ENCODE assay signal across 20 cellular contexts in genomic region chr18:38243291-38243690, GRCh38.
"Had no signal": no experiment of that assay in that cellular context is flagged by ENCODE, and none has a peak within 500 bp of the region (broad histone marks: within the 10 kb centered on the region; RNA-seq: fewer than 3 reads in every experiment).

No MANE protein-coding gene starts in this region.

- H3K36me3 Mint-ChIP-seq: naive thymus-derived CD8-positive, alpha-beta T cell had no signal

- H3K4me1 ChIP-seq: psoas muscle, sigmoid colon, stomach, transverse colon had no signal

- H3K4me3 ChIP-seq: esophagus squamous epithelium, hepatocyte, mucosa of descending colon, psoas muscle, sigmoid colon, skin epidermis, stomach, thoracic aorta, transverse colon had no signal

- H3K27me3 Mint-ChIP-seq: dendritic cell treated with granulocyte-macrophage colony-stimulating factor and Interleukin-4, amounts not matched to agents 40 ng/mL and 50 ng/mL, for 4 days; effector memory CD8-positive, alpha-beta T cell; naive thymus-derived CD8-positive, alpha-beta T cell had no signal

- H3K27me3 ChIP-seq: esophagus squamous epithelium, hepatocyte, neutrophil, sigmoid colon, stomach, transverse colon had no signal

- H3K4me1 Mint-ChIP-seq: naive thymus-derived CD8-positive, alpha-beta T cell had no signal

- H3K79me2 ChIP-seq: hepatocyte had no signal

- H3K9me3 ChIP-seq: esophagus squamous epithelium, neutrophil, psoas muscle, stomach, thoracic aorta, transverse colon had no signal

- DNase-seq: effector memory CD8-positive, alpha-beta T cell; esophagus squamous epithelium; foreskin fibroblast; head of caudate nucleus; kidney glomerular epithelial cell; mucosa of descending colon; naive thymus-derived CD8-positive, alpha-beta T cell; psoas muscle; sigmoid colon; stimulated activated naive CD4-positive, alpha-beta T cell; stomach; substantia nigra; transverse colon had no signal

- H3K4me2 ChIP-seq: hepatocyte had no signal

- H3K36me3 ChIP-seq: esophagus squamous epithelium, neutrophil, sigmoid colon, stomach, thoracic aorta, transverse colon had no signal

- H3K27ac Mint-ChIP-seq: dendritic cell treated with granulocyte-macrophage colony-stimulating factor and Interleukin-4, amounts not matched to agents 40 ng/mL and 50 ng/mL, for 4 days; effector memory CD8-positive, alpha-beta T cell; naive thymus-derived CD8-positive, alpha-beta T cell had no signal

- ATAC-seq: effector memory CD8-positive, alpha-beta T cell; left lobe of liver; mucosa of descending colon; naive thymus-derived CD8-positive, alpha-beta T cell; psoas muscle had no signal

- H2AFZ ChIP-seq: hepatocyte had no signal

- H3K27ac ChIP-seq: esophagus squamous epithelium, hepatocyte, neutrophil, psoas muscle, sigmoid colon, skin epidermis, stomach, thoracic aorta, transverse colon had no signal

- FAIRE-seq: colon had no signal

- H3K4me3 Mint-ChIP-seq: dendritic cell treated with granulocyte-macrophage colony-stimulating factor and Interleukin-4, amounts not matched to agents 40 ng/mL and 50 ng/mL, for 4 days; effector memory CD8-positive, alpha-beta T cell; naive thymus-derived CD8-positive, alpha-beta T cell had no signal
